Comparison of ENCODE assay signal across 28 cellular contexts in genomic region chr4:127425911-127426310, GRCh38.
DNase-seq lines count a peak whose midpoint lies in the region; ATAC-seq, FAIRE-seq and TF ChIP-seq lines count a peak whose summit lies in the region.
"Had no signal": no experiment of that assay in that cellular context is flagged by ENCODE, and none has a peak within 500 bp of the region (broad histone marks: within the 10 kb centered on the region; RNA-seq: fewer than 3 reads in every experiment).

No MANE protein-coding gene starts in this region.

- no peak overlapping the region for H2BK20ac ChIP-seq in H1 (ENCODE audit: low read length)

- TF ChIP-seq POLR2A in H1 (IDR thresholded peaks at IDR 0.05; ENCODE audit: control extremely low read depth in 1 of 2, low read depth in 2 of 2, low read length in 2 of 2) = no peak

- H3K27ac ChIP-seq in GM23338 (ENCODE audit: low read depth) (no peak overlapping the region), H1 (ENCODE audit: low read depth, low read length) (no peak overlapping the region), neural progenitor cell (no peak overlapping the region)
- H3K27ac ChIP-seq: A549; BLaER1 treated with 17β-estradiol and CSF1 and Interleukin-3, amounts not matched to agents 10 nM and 100 nM; SJCRH30 had no signal

- CTCF ChIA-PET in H1 (lab: Charles Lee; ENCODE audit: partially characterized antibody) (interaction anchor here (0.5 to 1.9 kb wide), 3 partner anchors 24 to 180 kb away, joined by 3 to 4 read pairs (median 4); no protein-coding TSS in a partner anchor), T-cell (lab: Charles Lee) (no interaction called here)

- H3K56ac ChIP-seq in H1 (replicated peaks; ENCODE audit: insufficient read length, low read depth, low read length) = no peak overlapping the region

- no peak for FAIRE-seq in H1 (lab: Jason Lieb, UNC)
- FAIRE-seq: A549, G401.6, H54 had no signal

- H3K4ac ChIP-seq in H1 (replicated peaks; ENCODE audit: insufficient read length, low read depth, low read length) = no peak overlapping the region

- peak overlapping the region; percentile 83 for H2AFZ ChIP-seq in GM23338
- peak overlapping the region; percentile 88; the same call in 1 of the 2 replicates for H2AFZ ChIP-seq in H1 (ENCODE audit: low read length)
- peak overlapping the region; percentile 42 for H2AFZ ChIP-seq in neural progenitor cell (replicated peaks)

- no peak overlapping the region for H3K23ac ChIP-seq in H1 (ENCODE audit: insufficient read length)

- H3K27ac Mint-ChIP-seq in GM23338 (peak overlapping the region; percentile 29; the same call in 1 of the 2 replicates), neural progenitor cell (no peak overlapping the region), T-cell (no peak overlapping the region)
- H3K27ac Mint-ChIP-seq: CD4-positive, alpha-beta T cell; IgD-negative memory B cell had no signal

- H2BK12ac ChIP-seq in H1 (ENCODE audit: low read depth, low read length) = no peak overlapping the region

- TF ChIP-seq CTCF in GM23338 (conservative IDR thresholded peaks at IDR 0.05; ENCODE audit: low read depth in 2 of 2) (no peak), H1 (IDR thresholded peaks at IDR 0.05; ENCODE audit: control extremely low read depth in 1 of 3, insufficient read depth in 1 of 3, low read depth in 1 of 3, low read length in 3 of 3) (no peak), neural progenitor cell (IDR thresholded peaks at IDR 0.05) (no peak)

- H4K5ac ChIP-seq in H1 (ENCODE audit: insufficient read length, low read depth, low read length) = no peak overlapping the region

- H2BK5ac ChIP-seq in H1 (ENCODE audit: low read depth, low read length) = no peak overlapping the region

- POLR2A ChIA-PET in H1 (lab: Charles Lee; ENCODE audit: partially characterized antibody) (interaction anchor here (1.1 kb wide), 1 partner anchor 14 kb away, joined by 3 read pairs; no protein-coding TSS in a partner anchor), T-cell (lab: Charles Lee) (no interaction called here)

- H3K79me1 ChIP-seq in H1 (ENCODE audit: low read depth, low read length) = no peaks in the 10 kb centered on the region

- no peak for TF ChIP-seq RAD21 in H1 (IDR thresholded peaks at IDR 0.05 in 1 of 2, conservative IDR thresholded peaks at IDR 0.05 in 1 of 2; ENCODE audit: low read depth in 2 of 2, low read length in 2 of 2)

- no peaks in the 10 kb centered on the region for H3K9me3 ChIP-seq in H1 (ENCODE audit: insufficient read depth in 2 of 2, low read depth in 1 of 2, low read length in 1 of 2)
- no peaks in the 10 kb centered on the region for H3K9me3 ChIP-seq in neural progenitor cell (ENCODE audit: low read depth)
- H3K9me3 ChIP-seq: A549; BLaER1 treated with 17β-estradiol and CSF1 and Interleukin-3, amounts not matched to agents 10 nM and 100 nM; SJCRH30 had no signal

- H3K4me2 ChIP-seq in GM23338 (no peak overlapping the region), H1 (ENCODE audit: insufficient read depth in 1 of 2, low read depth in 2 of 2, low read length in 2 of 2) (no peak overlapping the region), neural progenitor cell (no peak overlapping the region)
- H3K4me2 ChIP-seq: A549; BLaER1 treated with 17β-estradiol and CSF1 and Interleukin-3, amounts not matched to agents 10 nM and 100 nM had no signal

- ATAC-seq in GM23338 = no peak
- no peak for ATAC-seq in HG03039 (IDR thresholded peaks at IDR 0.05; ENCODE audit: unreplicated experiment)
- ATAC-seq in HG02642 (IDR thresholded peaks at IDR 0.05; ENCODE audit: poor library complexity, unreplicated experiment) = no peak
- no peak for ATAC-seq in T-cell (replicated peaks in 1 of 4)
- ATAC-seq: A549, PC-3, Right ventricle myocardium inferior, SK-N-SH treated with all-trans-retinoic acid at 6 μM for 48 hours had no signal

- no peak overlapping the region for H3K4me3 ChIP-seq in GM23338
- no peak overlapping the region for H3K4me3 ChIP-seq in H1 (ENCODE audit: extremely low read depth in 1 of 4, insufficient read depth in 2 of 4, low read depth in 3 of 4, low read length in 4 of 4)
- no peak overlapping the region for H3K4me3 ChIP-seq in neural progenitor cell
- H3K4me3 ChIP-seq: A549; BLaER1 treated with 17β-estradiol and CSF1 and Interleukin-3, amounts not matched to agents 10 nM and 100 nM; SJCRH30 had no signal

- H3K27me3 ChIP-seq in GM23338 (ENCODE audit: insufficient read depth) = no peaks in the 10 kb centered on the region
- no peaks in the 10 kb centered on the region for H3K27me3 ChIP-seq in H1 (replicated peaks in 1 of 4; ENCODE audit: control insufficient read depth in 3 of 4, extremely low read depth in 1 of 4, insufficient read depth in 3 of 4, low read length in 3 of 4)
- no peaks in the 10 kb centered on the region for H3K27me3 ChIP-seq in neural progenitor cell
- H3K27me3 ChIP-seq: BLaER1 treated with 17β-estradiol and CSF1 and Interleukin-3, amounts not matched to agents 10 nM and 100 nM; SJCRH30 had no signal

- H3K79me2 ChIP-seq in GM23338 (replicated peaks; ENCODE audit: insufficient read depth) = no peaks in the 10 kb centered on the region
- no peaks in the 10 kb centered on the region for H3K79me2 ChIP-seq in H1 (ENCODE audit: control insufficient read depth in 1 of 2, insufficient read depth in 2 of 2, low read length in 2 of 2)
- H3K79me2 ChIP-seq in neural progenitor cell (ENCODE audit: low read depth) = no peaks in the 10 kb centered on the region

- 87% methylated on average over 2 of the region's 3 CpGs; no CpG with 5 or more reads in 1 of the 2 experiments for WGBS in H1 (ENCODE audit: extremely low coverage in 1 of 2, insufficient coverage in 1 of 2, insufficient read length in 1 of 2, insufficient replicate concordance in 2 of 2, low coverage in 1 of 2, low lambda C conversion rate in 2 of 2, missing lambda C conversion rate in 1 of 2), 2 experiments

- no peaks in the 10 kb centered on the region for H3F3A ChIP-seq in GM23338 (replicated peaks; ENCODE audit: low read depth)
- no peaks in the 10 kb centered on the region for H3F3A ChIP-seq in neural progenitor cell (ENCODE audit: low read depth)

- H4K20me1 ChIP-seq in GM23338 (replicated peaks; ENCODE audit: insufficient read depth) = no peaks in the 10 kb centered on the region
- no peaks in the 10 kb centered on the region for H4K20me1 ChIP-seq in H1 (replicated peaks in 1 of 2; ENCODE audit: control insufficient read depth in 1 of 2, insufficient read depth in 2 of 2, low read length in 2 of 2)
- H4K20me1 ChIP-seq in neural progenitor cell (ENCODE audit: low read depth) = no peaks in the 10 kb centered on the region
- H4K20me1 ChIP-seq: BLaER1 treated with 17β-estradiol and CSF1 and Interleukin-3, amounts not matched to agents 10 nM and 100 nM had no signal

- H3K9ac ChIP-seq in H1 (replicated peaks in 1 of 4; ENCODE audit: extremely low read depth in 1 of 4, low read depth in 3 of 4, low read length in 3 of 4) (no peak overlapping the region), neural progenitor cell (no peak overlapping the region)
- H3K9ac ChIP-seq: BLaER1 treated with 17β-estradiol and CSF1 and Interleukin-3, amounts not matched to agents 10 nM and 100 nM had no signal

- no peak overlapping the region for H4K8ac ChIP-seq in H1 (ENCODE audit: extremely low read depth, insufficient read depth, low read length)

- no peak overlapping the region for H3K14ac ChIP-seq in H1 (ENCODE audit: insufficient read length)

- H3K27me3 Mint-ChIP-seq in GM23338 (ENCODE audit: insufficient read depth, low read depth, poor library complexity) = peaks cover 2% of the 10 kb centered on the region
- no peaks in the 10 kb centered on the region for H3K27me3 Mint-ChIP-seq in neural progenitor cell (ENCODE audit: insufficient read depth, low read depth)
- H3K27me3 Mint-ChIP-seq in T-cell = no peaks in the 10 kb centered on the region
- H3K27me3 Mint-ChIP-seq: CD4-positive, alpha-beta T cell; IgD-negative memory B cell had no signal

- H3K9me2 ChIP-seq in GM23338 (ENCODE audit: insufficient read depth) = peaks cover 6% of the 10 kb centered on the region; the same call in 1 of the 2 replicates

- no peaks in the 10 kb centered on the region for H3K23me2 ChIP-seq in H1 (ENCODE audit: low read depth, low read length)

- no peak for DNase-seq in GM23338 (ENCODE audit: low spot score)
- peak; percentile 3 for DNase-seq in NCI-H226
- no peak for DNase-seq in H1 (ENCODE audit: low read depth in 1 of 2, low spot score in 2 of 2)
- no peak for DNase-seq in neural progenitor cell (ENCODE audit: low spot score)
- DNase-seq in T-cell = no peak
- DNase-seq: AML-193; CD4-positive, alpha-beta T cell; DMS53; NCI-H1048; NCI-H1436; NCI-H187; NCI-H2081 treated with DMSO at 0.1 percent for 48 hours; NCI-H2171; NCI-H446; NCI-H524 treated with DMSO at 0.1 percent for 48 hours; NCI-H82; NK-92 treated with Interleukin-12 subunit alpha and Interleukin-12 subunit beta, amount 100 ng/mL, for 24 hours; PC-3; SJCRH30 had no signal

- no peak for TF ChIP-seq EP300 in H1 (IDR thresholded peaks at IDR 0.05; ENCODE audit: borderline replicate concordance in 1 of 2, low read depth in 2 of 2, low read length in 2 of 2)

- H3K9me3 Mint-ChIP-seq in GM23338 = no peaks in the 10 kb centered on the region; the same call in 2 of the 3 replicates
- no peaks in the 10 kb centered on the region for H3K9me3 Mint-ChIP-seq in neural progenitor cell
- no peaks in the 10 kb centered on the region for H3K9me3 Mint-ChIP-seq in T-cell

- H3K4me3 Mint-ChIP-seq in GM23338 (no peak overlapping the region), neural progenitor cell (no peak overlapping the region), T-cell (no peak overlapping the region)
- H3K4me3 Mint-ChIP-seq: CD4-positive, alpha-beta T cell; IgD-negative memory B cell had no signal

- H2BK120ac ChIP-seq in H1 (replicated peaks; ENCODE audit: low read depth, low read length) = no peak overlapping the region

- H3K4me1 Mint-ChIP-seq in GM23338 = peaks cover 7% of the 10 kb centered on the region
- peaks cover 2% of the 10 kb centered on the region for H3K4me1 Mint-ChIP-seq in neural progenitor cell
- H3K4me1 Mint-ChIP-seq in T-cell = no peaks in the 10 kb centered on the region
- H3K4me1 Mint-ChIP-seq: IgD-negative memory B cell had no signal

- H4K91ac ChIP-seq in H1 (replicated peaks; ENCODE audit: insufficient read length, low read length) = no peak overlapping the region

- no peak overlapping the region for H2BK15ac ChIP-seq in H1 (ENCODE audit: low read length)

- H3K36me3 Mint-ChIP-seq in GM23338 (ENCODE audit: low read depth) (no peaks in the 10 kb centered on the region; the same call in 2 of the 3 replicates), neural progenitor cell (no peaks in the 10 kb centered on the region), T-cell (no peaks in the 10 kb centered on the region)
- H3K36me3 Mint-ChIP-seq: IgD-negative memory B cell had no signal

- no peak overlapping the region for H2AK5ac ChIP-seq in H1 (ENCODE audit: low read depth, low read length)

- no peaks in the 10 kb centered on the region for H3K4me1 ChIP-seq in GM23338 (ENCODE audit: insufficient read depth)
- H3K4me1 ChIP-seq in H1 (replicated peaks in 1 of 4; ENCODE audit: control insufficient read depth in 3 of 4, insufficient read depth in 4 of 4, low read length in 3 of 4) = no peaks in the 10 kb centered on the region; a peak in 1 of 7 replicates
- peaks cover 3% of the 10 kb centered on the region for H3K4me1 ChIP-seq in neural progenitor cell
- H3K4me1 ChIP-seq: A549; BLaER1 treated with 17β-estradiol and CSF1 and Interleukin-3, amounts not matched to agents 10 nM and 100 nM; SJCRH30 had no signal

- H3K36me3 ChIP-seq in GM23338 (ENCODE audit: insufficient read depth) = no peaks in the 10 kb centered on the region
- no peaks in the 10 kb centered on the region for H3K36me3 ChIP-seq in H1 (ENCODE audit: control insufficient read depth in 2 of 4, insufficient read depth in 4 of 4, low read length in 3 of 4)
- no peaks in the 10 kb centered on the region for H3K36me3 ChIP-seq in neural progenitor cell
- H3K36me3 ChIP-seq: BLaER1 treated with 17β-estradiol and CSF1 and Interleukin-3, amounts not matched to agents 10 nM and 100 nM; SJCRH30 had no signal

- H3K18ac ChIP-seq in H1 (ENCODE audit: extremely low read depth, low read length) = no peak overlapping the region
